ENCODE assay signal across 8 cellular contexts in the genomic region with DNA sequence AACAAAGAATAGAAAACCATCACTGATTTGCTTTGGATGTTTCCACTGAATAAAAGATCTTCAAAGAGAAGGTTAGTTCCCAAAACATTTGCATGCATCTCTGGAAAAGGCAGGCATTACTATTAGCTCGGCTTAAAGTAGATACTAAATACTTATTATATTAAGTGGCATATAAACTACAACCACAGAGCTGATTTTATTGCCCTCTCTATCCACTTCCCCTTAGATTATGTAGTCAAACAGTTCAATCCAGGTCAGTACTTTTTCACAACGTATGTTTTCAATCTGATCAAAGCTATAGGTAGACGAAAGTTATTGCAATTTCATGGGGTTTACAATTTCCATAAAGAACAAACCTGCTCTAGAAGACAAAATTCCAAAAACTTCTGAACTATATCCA. TPM values are rescaled to one million over a fixed set of nuclear protein-coding genes. Genes with fewer than 3 reads are reported as not detected.
DNase-seq lines count a peak whose midpoint lies in the region; ATAC-seq and TF ChIP-seq lines count a peak whose summit lies in the region.

No MANE protein-coding gene starts in this region.

- peak overlapping the region; percentile 83 to 99 for H3K4me3 Mint-ChIP-seq in activated T-cell treated with anti-CD3 and anti-CD28 coated beads, Interleukin-2, amount 50 U/mL, for 72 hours
- peak overlapping the region; percentile 83 for H3K4me3 Mint-ChIP-seq in activated CD8-positive, alpha-beta T cell treated with anti-CD3 and anti-CD28 coated beads for 36 hours

- no peaks in the 10 kb centered on the region for H3K9me3 ChIP-seq in tibial artery

- no peak for ATAC-seq in activated T-cell treated with anti-CD3 and anti-CD28 coated beads, Interleukin-2, amount 50 U/mL, for 72 hours (replicated peaks in 1 of 2)
- ATAC-seq in activated CD8-positive, alpha-beta T cell treated with anti-CD3 and anti-CD28 coated beads for 36 hours: no peak
- no peak for ATAC-seq in HG03378 (IDR thresholded peaks at IDR 0.05; ENCODE audit: unreplicated experiment)

- H3K4me1 Mint-ChIP-seq in activated T-cell treated with anti-CD3 and anti-CD28 coated beads, Interleukin-2, amount 50 U/mL, for 72 hours (ENCODE audit: low read depth): peaks cover 62% of the 10 kb centered on the region
- H3K4me1 Mint-ChIP-seq in activated CD8-positive, alpha-beta T cell treated with anti-CD3 and anti-CD28 coated beads for 36 hours (ENCODE audit: low read depth): peaks cover 50% of the 10 kb centered on the region

- no peaks in the 10 kb centered on the region for H3K27me3 Mint-ChIP-seq in activated T-cell treated with anti-CD3 and anti-CD28 coated beads, Interleukin-2, amount 50 U/mL, for 72 hours (ENCODE audit: low read depth)
- no peaks in the 10 kb centered on the region for H3K27me3 Mint-ChIP-seq in activated CD8-positive, alpha-beta T cell treated with anti-CD3 and anti-CD28 coated beads for 36 hours

- CTCF ChIA-PET in activated CD8-positive, alpha-beta T cell treated with anti-CD3 and anti-CD28 coated beads for 36 hours (lab: Charles Lee): interaction anchor here (0.7 to 3.5 kb wide), 3 partner anchors 54 to 204 kb away, joined by 3 to 26 read pairs (median 15); partner anchors contain the start of genes ARHGAP31 and IGSF11

- peak overlapping the region; percentile 96 to 97 for H3K27ac ChIP-seq in tibial artery

- H3K4me3 ChIP-seq in tibial artery: peak overlapping the region; percentile 96 to 99

- peaks cover 0 to 37% (median 13%) of the 10 kb centered on the region in 4 donors for H3K4me1 ChIP-seq in tibial artery

- H3K36me3 Mint-ChIP-seq in activated T-cell treated with anti-CD3 and anti-CD28 coated beads, Interleukin-2, amount 50 U/mL, for 72 hours (ENCODE audit: insufficient read depth in 2 of 2): peaks cover 2 to 9% of the 10 kb centered on the region in 2 donors
- H3K36me3 Mint-ChIP-seq in activated CD8-positive, alpha-beta T cell treated with anti-CD3 and anti-CD28 coated beads for 36 hours (ENCODE audit: low read depth): peaks cover 21% of the 10 kb centered on the region

- POLR2A ChIA-PET in activated CD8-positive, alpha-beta T cell treated with anti-CD3 and anti-CD28 coated beads for 36 hours (lab: Charles Lee): interaction anchor here (1.5 to 2.7 kb wide), 3 partner anchors 9 to 55 kb away, joined by 3 to 13 read pairs (median 6); partner anchors contain the start of gene ARHGAP31

- peak overlapping the region; percentile 86 for H3K27ac Mint-ChIP-seq in activated T-cell treated with anti-CD3 and anti-CD28 coated beads, Interleukin-2, amount 50 U/mL, for 72 hours
- H3K27ac Mint-ChIP-seq in activated CD8-positive, alpha-beta T cell treated with anti-CD3 and anti-CD28 coated beads for 36 hours: peak overlapping the region; percentile 99

- no peaks in the 10 kb centered on the region for H3K27me3 ChIP-seq in tibial artery

- TF ChIP-seq CTCF in activated CD8-positive, alpha-beta T cell treated with anti-CD3 and anti-CD28 coated beads for 36 hours (IDR thresholded peaks at IDR 0.05): no peak
- no peak for TF ChIP-seq CTCF in tibial artery (IDR thresholded peaks at IDR 0.05)

- DNase-seq in activated T-cell treated with anti-CD3 and anti-CD28 coated beads, Interleukin-2, amount 50 U/mL, for 72 hours: no peak
- DNase-seq in activated T-cell treated with anti-CD3 and anti-CD28 coated beads for 4 hours (no peak), inferior parietal cortex (ENCODE audit: extremely low spot score) (peak; percentile 29), tibial artery (no peak), retina (no peak)
- no peak for DNase-seq in activated CD8-positive, alpha-beta T cell treated with anti-CD3 and anti-CD28 coated beads for 36 hours
- no peak for DNase-seq in stimulated activated CD4-positive, alpha-beta T cell treated with anti-CD3 and anti-CD28 coated beads, Interleukin-15, amount 100 ng/mL, for 24 hours

- intact Hi-C loops in activated CD8-positive, alpha-beta T cell treated with anti-CD3 and anti-CD28 coated beads for 36 hours (cut with micrococcal nuclease): no loop called here
- intact Hi-C loops in tibial artery (cut with DNase I; ENCODE audit: low total_unique reads): no loop called here

- peaks cover 5 to 12% (median 10%) of the 10 kb centered on the region in 3 donors for H3K36me3 ChIP-seq in tibial artery

- H3K9me3 Mint-ChIP-seq in activated T-cell treated with anti-CD3 and anti-CD28 coated beads, Interleukin-2, amount 50 U/mL, for 72 hours: no peaks in the 10 kb centered on the region
- H3K9me3 Mint-ChIP-seq in activated CD8-positive, alpha-beta T cell treated with anti-CD3 and anti-CD28 coated beads for 36 hours: no peaks in the 10 kb centered on the region

RNA-seq across cellular contexts. Expression of gene B4GALT4, which starts 1.3 kb away (rescaled TPM):
- 10 to 100 TPM; 22.7 to 25.2 TPM for total RNA-seq in activated T-cell treated with anti-CD3 and anti-CD28 coated beads, Interleukin-2, amount 50 U/mL, for 72 hours
- total RNA-seq in activated CD8-positive, alpha-beta T cell treated with anti-CD3 and anti-CD28 coated beads for 36 hours: 10 to 100 TPM; 13.3 to 15.2 TPM

RNA-seq across cellular contexts. Expression of gene ARHGAP31, which starts 54.8 kb away (rescaled TPM):
- 10 to 100 TPM; 12.7 to 19.1 TPM for total RNA-seq in activated T-cell treated with anti-CD3 and anti-CD28 coated beads, Interleukin-2, amount 50 U/mL, for 72 hours
- 1 to 10 TPM; 6.6 to 8.0 TPM for total RNA-seq in activated CD8-positive, alpha-beta T cell treated with anti-CD3 and anti-CD28 coated beads for 36 hours
